ENCODE assay signal across 6 cellular contexts in the genomic region with DNA sequence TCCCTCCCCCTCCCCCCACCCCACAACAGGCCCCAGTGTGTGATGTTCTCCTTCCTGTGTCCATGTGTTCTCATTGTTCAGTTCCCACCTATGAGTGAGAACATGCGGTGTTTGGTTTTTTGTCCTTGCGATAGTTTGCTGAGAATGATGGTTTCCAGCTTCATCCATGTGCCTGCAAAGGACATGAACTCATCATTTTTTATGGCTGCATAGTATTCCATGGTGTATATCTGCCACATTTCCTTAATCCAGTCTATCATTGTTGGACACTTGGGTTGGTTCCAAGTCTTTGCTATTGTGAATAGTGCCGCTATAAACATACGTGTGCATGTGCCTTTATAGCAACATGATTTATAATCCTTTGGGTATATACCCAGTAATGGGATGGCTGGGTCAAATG. TPM values are rescaled to one million over a fixed set of nuclear protein-coding genes. Genes with fewer than 3 reads are reported as not detected.
"Had no signal": no experiment of that assay in that cellular context is flagged by ENCODE, and none has a peak within 500 bp of the region (broad histone marks: within the 10 kb centered on the region; RNA-seq: fewer than 3 reads in every experiment).

No MANE protein-coding gene starts in this region.

RNA-seq across cellular contexts. Expression of gene ITGA8, which starts 41.5 kb away (rescaled TPM):
- total RNA-seq: OCI-LY7, PC-3, PC-9, SJCRH30, SK-MEL-5 had no signal
- polyA plus RNA-seq: SK-N-SH had no signal
